12 cellular contexts compared by ENCODE assay signal in genomic region chr6:57130784-57131183, GRCh38.
"Had no signal": no experiment of that assay in that cellular context is flagged by ENCODE, and none has a peak within 500 bp of the region (broad histone marks: within the 10 kb centered on the region; RNA-seq: fewer than 3 reads in every experiment).

No MANE protein-coding gene starts in this region.

- H3K36me3 ChIP-seq: uterus had no signal

- H3K4me1 ChIP-seq: lower lobe of right lung, neural progenitor cell, pancreas had no signal

- ATAC-seq: lower lobe of right lung; pancreas; stimulated activated naive B cell treated with anti-CD40 and anti-IgM and Interleukin-4, amounts not matched to agents 10 μg/mL and 1 μg/mL and 100 μg/mL, for 72 hours had no signal

- H3K9ac ChIP-seq: neural progenitor cell had no signal

- H2AFZ ChIP-seq: neural progenitor cell had no signal

- H3K27ac ChIP-seq: lower lobe of right lung, neural progenitor cell, pancreas, tibial artery, VCaP had no signal

- H3K27me3 ChIP-seq: neural progenitor cell, pancreas, tibial artery, uterus had no signal

- H3K4me3 ChIP-seq: lower lobe of right lung, neural progenitor cell, pancreas, tibial artery, uterus had no signal

- DNase-seq: activated CD4-positive, alpha-beta T cell treated with anti-CD3 and anti-CD28 coated beads, Interleukin-2, amount 50 U/mL, for 48 hours; activated naive CD4-positive, alpha-beta T cell treated with anti-CD3 and anti-CD28 coated beads, Interleukin-2, amount 50 U/mL, for 16 hours; activated T-cell treated with anti-CD3 and anti-CD28 coated beads, Interleukin-2, amount 50 U/mL, for 1 hour; erythroblast; lower lobe of right lung; pancreas; stimulated activated CD4-positive, alpha-beta T cell treated with anti-CD3 and anti-CD28 coated beads, Interleukin-4, amount 100 ng/mL, for 1 hour; stimulated activated naive B cell treated with anti-CD40 and anti-IgM and Interleukin-4, amounts not matched to agents 10 μg/mL and 1 μg/mL and 100 μg/mL, for 72 hours; tibial artery; uterus had no signal

- H3K4me2 ChIP-seq: neural progenitor cell had no signal

- H3K9me3 ChIP-seq: lower lobe of right lung, pancreas, tibial artery, uterus had no signal
